In genomic region chr12:6767301-6767591, GRCh38 we compare ENCODE assay signal across 1 cellular context.
TF ChIP-seq lines count a peak whose summit lies in the region.

No MANE protein-coding gene starts in this region.

TF ChIP-seq in K562, 482 proteins besides CTCF, POLR2A, EP300 and RAD21:
- TF ChIP-seq FOXJ3 (CRISPR knock-in tag; IDR thresholded peaks at IDR 0.05) = no peak
- no peak for TF ChIP-seq CHD2 (IDR thresholded peaks at IDR 0.05; ENCODE audit: low read depth, low read length)
- peak; percentile 81 for TF ChIP-seq CEBPG (CRISPR knock-in tag; IDR thresholded peaks at IDR 0.05)
- TF ChIP-seq CEBPG (tag; conservative IDR thresholded peaks at IDR 0.05 in 1 of 2, IDR thresholded peaks at IDR 0.05 in 1 of 2) = no peak
- peak; percentile 62; the same call in 1 of the 2 replicates for TF ChIP-seq RBFOX2 (IDR thresholded peaks at IDR 0.05; ENCODE audit: low read depth, low read length)
- TF ChIP-seq CTBP1 (IDR thresholded peaks at IDR 0.05; ENCODE audit: borderline replicate concordance) = no peak
- no peak for TF ChIP-seq ZHX1 (conservative IDR thresholded peaks at IDR 0.05; ENCODE audit: low read length)
- peak; percentile 0 for TF ChIP-seq NEUROD1 (IDR thresholded peaks at IDR 0.05; ENCODE audit: borderline replicate concordance, low read depth, low read length, partially characterized antibody)
- TF ChIP-seq ETV5 (CRISPR knock-in tag; IDR thresholded peaks at IDR 0.05; ENCODE audit: low read depth) = 0 out of 2 replicates have a peak, but pooled peaks have one; percentile 5
